ENCODE assay signal across 8 cellular contexts in genomic region chr6:136846046-136846445, GRCh38. TPM values are rescaled to one million over a fixed set of nuclear protein-coding genes. Genes with fewer than 3 reads are reported as not detected.
DNase-seq lines count a peak whose midpoint lies in the region; ATAC-seq, FAIRE-seq and TF ChIP-seq lines count a peak whose summit lies in the region.

No MANE protein-coding gene starts in this region.

- H3K4me3 ChIP-seq in body of pancreas, result no peak overlapping the region
- no peak overlapping the region for H3K4me3 ChIP-seq in kidney (ENCODE audit: low read length in 2 of 2)
- no peak overlapping the region for H3K4me3 ChIP-seq in transverse colon

- H3K36me3 ChIP-seq in body of pancreas (replicated peaks in 1 of 2; ENCODE audit: insufficient read depth in 1 of 2, low read depth in 2 of 2) (no peaks in the 10 kb centered on the region), kidney (ENCODE audit: control insufficient read depth in 1 of 2, insufficient read depth in 2 of 2, low read length in 2 of 2) (no peaks in the 10 kb centered on the region), transverse colon (no peaks in the 10 kb centered on the region)

- DNase-seq in COLO668 (lab: John Stamatoyannopoulos, UW; ENCODE audit: unreplicated experiment), result peak; percentile 38
- peak; percentile 44 for DNase-seq in GM13977 (ENCODE audit: low spot score)
- peak; percentile 68 for DNase-seq in NCI-H748 (lab: John Stamatoyannopoulos, UW; ENCODE audit: unreplicated experiment)
- DNase-seq in body of pancreas, result peak; percentile 62 to 76 (median 66)
- no peak for DNase-seq in kidney
- DNase-seq in transverse colon, result peak; percentile 36
- no peak for DNase-seq in NCI-H128 (lab: John Stamatoyannopoulos, UW; ENCODE audit: unreplicated experiment)

- H3K27ac ChIP-seq in body of pancreas (no peak overlapping the region), kidney (ENCODE audit: low read depth in 2 of 2, low read length in 2 of 2) (no peak overlapping the region), transverse colon (no peak overlapping the region)

- H3K4me3 Mint-ChIP-seq in stimulated activated memory B cell treated with anti-CD40 and anti-IgM and Interleukin-4, amounts not matched to agents 10 μg/mL and 1 μg/mL and 100 μg/mL, for 72 hours, result no peak overlapping the region

- H3K9me3 Mint-ChIP-seq in stimulated activated memory B cell treated with anti-CD40 and anti-IgM and Interleukin-4, amounts not matched to agents 10 μg/mL and 1 μg/mL and 100 μg/mL, for 72 hours, result peaks cover 4% of the 10 kb centered on the region

- no peak overlapping the region for H3K27ac Mint-ChIP-seq in stimulated activated memory B cell treated with anti-CD40 and anti-IgM and Interleukin-4, amounts not matched to agents 10 μg/mL and 1 μg/mL and 100 μg/mL, for 72 hours

- peaks cover 52% of the 10 kb centered on the region for H3K36me3 Mint-ChIP-seq in stimulated activated memory B cell treated with anti-CD40 and anti-IgM and Interleukin-4, amounts not matched to agents 10 μg/mL and 1 μg/mL and 100 μg/mL, for 72 hours

- TF ChIP-seq CTCF in GM13977 (IDR thresholded peaks at IDR 0.05; ENCODE audit: extremely low read depth, insufficient read depth, missing control alignments) (peak; percentile 85), body of pancreas (IDR thresholded peaks at IDR 0.05) (peak; percentile 69 to 94 (median 77)), kidney (IDR thresholded peaks at IDR 0.05; ENCODE audit: borderline replicate concordance, extremely low read depth, insufficient read depth) (peak; percentile 69), transverse colon (IDR thresholded peaks at IDR 0.05) (peak; percentile 59 to 77 (median 65))

- H3K27me3 ChIP-seq in body of pancreas (no peaks in the 10 kb centered on the region), transverse colon (no peaks in the 10 kb centered on the region)

- peak; percentile 35 for FAIRE-seq in kidney (lab: Jason Lieb, UNC)

- peak; percentile 58 for ATAC-seq in body of pancreas
- no peak for ATAC-seq in stimulated activated memory B cell treated with anti-CD40 and anti-IgM and Interleukin-4, amounts not matched to agents 10 μg/mL and 1 μg/mL and 100 μg/mL, for 72 hours

- H3K4me1 ChIP-seq in body of pancreas (peaks cover 11% of the 10 kb centered on the region), kidney (ENCODE audit: control insufficient read depth in 1 of 2, insufficient read depth in 1 of 2, low read depth in 1 of 2, low read length in 2 of 2) (no peaks in the 10 kb centered on the region), transverse colon (no peaks in the 10 kb centered on the region)

- H3K27me3 Mint-ChIP-seq in stimulated activated memory B cell treated with anti-CD40 and anti-IgM and Interleukin-4, amounts not matched to agents 10 μg/mL and 1 μg/mL and 100 μg/mL, for 72 hours, result no peaks in the 10 kb centered on the region

- intact Hi-C loops in body of pancreas (cut with DNase I), result no loop called here
- intact Hi-C loops in kidney (cut with DNase I), result no loop called here
- intact Hi-C loops in transverse colon (cut with DNase I; ENCODE audit: low total_unique reads), result no loop called here

- H3K4me1 Mint-ChIP-seq in stimulated activated memory B cell treated with anti-CD40 and anti-IgM and Interleukin-4, amounts not matched to agents 10 μg/mL and 1 μg/mL and 100 μg/mL, for 72 hours, result peaks cover 21% of the 10 kb centered on the region

- H3K9me3 ChIP-seq in body of pancreas (no peaks in the 10 kb centered on the region), kidney (ENCODE audit: control insufficient read depth in 1 of 2, low read length in 2 of 2) (no peaks in the 10 kb centered on the region), transverse colon (no peaks in the 10 kb centered on the region)

- H3K9ac ChIP-seq in kidney (ENCODE audit: low read length in 2 of 2), result no peak overlapping the region

- in situ Hi-C loops in GM13977 (cut with MboI; ENCODE audit: low pct_unique_long_range_greater_than_20kb, low sequenced_read_pairs, unreplicated experiment), result no loop called here
- in situ Hi-C loops in transverse colon (cut with MboI; ENCODE audit: low pct_ligation_motif_present in 1 of 4, low pct_unique_long_range_greater_than_20kb in 1 of 4, low sequenced_read_pairs in 3 of 4), result loop anchor here in 1 of 4 donors (25.0 kb wide), 1 partner anchor 466 kb away; no protein-coding TSS in a partner anchor

- WGBS in body of pancreas, 2 donors, result 48 to 52% methylated on average over 3 of the region's 3 CpGs
- 20 to 56% methylated on average over 1 to 3 of the region's 3 CpGs for WGBS in transverse colon (ENCODE audit: low coverage in 1 of 2), 2 donors

- TF ChIP-seq EP300 in transverse colon (IDR thresholded peaks at IDR 0.05; ENCODE audit: low read depth), result no peak

- TF ChIP-seq POLR2A in body of pancreas (IDR thresholded peaks at IDR 0.05), result no peak
- TF ChIP-seq POLR2A in transverse colon (IDR thresholded peaks at IDR 0.05), result no peak

RNA-seq across cellular contexts. Expression of gene PEX7, which starts 23.7 kb away (rescaled TPM):
- total RNA-seq in body of pancreas (10 to 100 TPM in 1 of 2 donors, 1 to 10 TPM in 1; 8.9 to 17.9 TPM), kidney (10.6 TPM), transverse colon (10 to 100 TPM in 1 of 4 donors, 1 to 10 TPM in 2, not detected in 1; 3.4 to 11.0 (median 7.0) TPM)
- 21.3 TPM for polyA plus RNA-seq in kidney (ENCODE audit: insufficient read depth, low read depth, low replicate concordance)

RNA-seq across cellular contexts. Expression of gene MAP3K5, which starts 53.8 kb away (rescaled TPM):
- total RNA-seq in body of pancreas (10 to 100 TPM; 33.7 to 36.9 TPM), kidney (32.9 TPM), transverse colon (10 to 100 TPM; 16.2 to 52.7 (median 34.8) TPM)
- polyA plus RNA-seq in kidney (ENCODE audit: insufficient read depth, low read depth, low replicate concordance), result 5.9 TPM

Comparison
In these comparisons a context has a peak if more than half of its experiments do, and no peak if none do; other contexts are left out.
1. DNase-seq: peak in COLO668 (single experiment), GM13977 (single experiment), NCI-H748 (single experiment), body of pancreas (4 of 4) and transverse colon (single experiment); none in kidney (single experiment) and NCI-H128 (single experiment).
2. Peak in every context shown above with its lines, with median percentiles within 50 percentile points of each other: CTCF ChIP-seq.